ENCODE assay signal across 11 cellular contexts in the genomic region with DNA sequence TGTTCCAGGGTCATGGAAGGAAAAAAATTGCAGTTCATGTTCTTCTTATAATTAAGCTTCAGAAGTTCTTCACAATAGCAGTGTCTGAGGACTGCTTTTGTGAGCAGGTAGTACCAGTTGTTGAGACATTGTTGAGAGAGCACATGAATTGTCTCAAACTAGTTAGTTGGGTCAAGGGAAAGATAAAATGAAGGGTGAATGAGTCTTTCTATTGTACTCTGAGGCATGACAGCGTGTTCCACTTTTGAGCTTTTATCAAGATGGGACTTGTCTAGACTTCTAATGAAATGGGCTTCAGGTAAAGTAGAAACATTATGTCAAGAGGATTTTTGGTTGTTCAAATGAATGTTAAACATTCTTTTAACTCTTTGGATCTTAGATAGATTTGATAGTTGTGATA. TPM values are rescaled to one million over a fixed set of nuclear protein-coding genes. Genes with fewer than 3 reads are reported as not detected.
A peak's percentile ranks its signal among the peaks of the same experiment; 100 is the strongest.
DNase-seq lines count a peak whose midpoint lies in the region; ATAC-seq and TF ChIP-seq lines count a peak whose summit lies in the region.
"Had no signal": no experiment of that assay in that cellular context is flagged by ENCODE, and none has a peak within 500 bp of the region (broad histone marks: within the 10 kb centered on the region; RNA-seq: fewer than 3 reads in every experiment).

No MANE protein-coding gene starts in this region.

- no TSS peak for BruUV-seq in OCI-LY7 (replicated peaks; lab: Mats Ljungman, UMichigan)
- no TSS peak for BruUV-seq in PC-3 (replicated peaks; lab: Mats Ljungman, UMichigan)

- WGBS in esophagus squamous epithelium, 2 donors = 35 to 50% methylated on average over 1 of the region's 1 CpG
- 77% methylated on average over 1 of the region's 1 CpG for WGBS in smooth muscle cell (ENCODE audit: low lambda C conversion rate)

- H3K36me3 ChIP-seq in OCI-LY7 (ENCODE audit: insufficient read depth, low read length) = peaks cover 22% of the 10 kb centered on the region
- H3K36me3 ChIP-seq in esophagus squamous epithelium = peaks cover 0 to 8% (median 5%) of the 10 kb centered on the region in 3 donors
- no peaks in the 10 kb centered on the region for H3K36me3 ChIP-seq in smooth muscle cell (ENCODE audit: low read depth)
- H3K36me3 ChIP-seq in PC-3 (ENCODE audit: low read depth, low read length) = peaks cover 2% of the 10 kb centered on the region; the same call in 1 of the 2 replicates

- H3K27me3 ChIP-seq in esophagus squamous epithelium (no peaks in the 10 kb centered on the region), smooth muscle cell (ENCODE audit: low read depth) (no peaks in the 10 kb centered on the region), PC-3 (ENCODE audit: low read length) (no peaks in the 10 kb centered on the region)

- no peak for TF ChIP-seq POLR2A in esophagus squamous epithelium (IDR thresholded peaks at IDR 0.05)

- no peaks in the 10 kb centered on the region for H3K9me3 Mint-ChIP-seq in activated CD4-positive, alpha-beta T cell treated with anti-CD3 and anti-CD28 coated beads for 36 hours (ENCODE audit: low read depth)
- peaks cover 4% of the 10 kb centered on the region for H3K9me3 Mint-ChIP-seq in activated CD4-positive, alpha-beta T cell treated with anti-CD3 and anti-CD28 coated beads, Interleukin-2, amount 10 ng/mL, durations not matched to agents 7 days and 5 days
- peaks cover 13% of the 10 kb centered on the region for H3K9me3 Mint-ChIP-seq in nephron progenitor cell
- no peaks in the 10 kb centered on the region for H3K9me3 Mint-ChIP-seq in HFFc6

- POLR2A ChIA-PET in activated CD4-positive, alpha-beta T cell treated with anti-CD3 and anti-CD28 coated beads for 36 hours (lab: Charles Lee) = interaction anchor here (0.7 kb wide), 1 partner anchor 201 kb away, joined by 3 read pairs; no protein-coding TSS in a partner anchor
- POLR2A ChIA-PET in activated CD4-positive, alpha-beta T cell treated with anti-CD3 and anti-CD28 coated beads, Interleukin-2, amount 10 ng/mL, durations not matched to agents 7 days and 5 days (lab: Charles Lee) = no interaction called here
- POLR2A ChIA-PET in OCI-LY7 (lab: Charles Lee) = interaction anchor here (0.6 to 1.0 kb wide), 5 partner anchors 26 to 732 kb away, joined by 3 to 4 read pairs (median 3); a partner anchor contains a TSS
- POLR2A ChIA-PET in PC-3 (lab: Charles Lee; ENCODE audit: unreplicated experiment) = no interaction called here

- peaks cover 20% of the 10 kb centered on the region for H3K36me3 Mint-ChIP-seq in activated CD4-positive, alpha-beta T cell treated with anti-CD3 and anti-CD28 coated beads for 36 hours (ENCODE audit: low read depth)
- peaks cover 15% of the 10 kb centered on the region for H3K36me3 Mint-ChIP-seq in activated CD4-positive, alpha-beta T cell treated with anti-CD3 and anti-CD28 coated beads, Interleukin-2, amount 10 ng/mL, durations not matched to agents 7 days and 5 days (ENCODE audit: low read depth)
- H3K36me3 Mint-ChIP-seq in nephron progenitor cell (ENCODE audit: low read depth) (peaks cover 57% of the 10 kb centered on the region), HFFc6 (ENCODE audit: low read depth) (peaks cover 14% of the 10 kb centered on the region; the same call in 1 of the 2 replicates)

- H3K9me2 ChIP-seq in OCI-LY7 (ENCODE audit: insufficient read depth, low read length) (no peaks in the 10 kb centered on the region), PC-3 (replicated peaks; ENCODE audit: low read length) (no peaks in the 10 kb centered on the region)

- H3K4me3 ChIP-seq in OCI-LY7 (ENCODE audit: low read depth, low read length, poor library complexity, severe bottlenecking) (no peak overlapping the region), esophagus squamous epithelium (no peak overlapping the region), smooth muscle cell (no peak overlapping the region), PC-3 (ENCODE audit: low read length) (no peak overlapping the region)

- intact Hi-C loops in activated CD4-positive, alpha-beta T cell treated with anti-CD3 and anti-CD28 coated beads for 36 hours (cut with DNase I, micrococcal nuclease) = no loop called here
- intact Hi-C loops in OCI-LY7 (cut with micrococcal nuclease; ENCODE audit: unreplicated experiment) (no loop called here), esophagus squamous epithelium (cut with DNase I) (no loop called here), PC-3 (cut with micrococcal nuclease) (no loop called here)

- H3K4me3 Mint-ChIP-seq in activated CD4-positive, alpha-beta T cell treated with anti-CD3 and anti-CD28 coated beads for 36 hours = no peak overlapping the region
- no peak overlapping the region for H3K4me3 Mint-ChIP-seq in activated CD4-positive, alpha-beta T cell treated with anti-CD3 and anti-CD28 coated beads, Interleukin-2, amount 10 ng/mL, durations not matched to agents 7 days and 5 days
- H3K4me3 Mint-ChIP-seq in nephron progenitor cell (no peak overlapping the region), HFFc6 (no peak overlapping the region)

- H3K4me1 Mint-ChIP-seq in activated CD4-positive, alpha-beta T cell treated with anti-CD3 and anti-CD28 coated beads for 36 hours = peaks cover 42% of the 10 kb centered on the region
- peaks cover 21% of the 10 kb centered on the region for H3K4me1 Mint-ChIP-seq in activated CD4-positive, alpha-beta T cell treated with anti-CD3 and anti-CD28 coated beads, Interleukin-2, amount 10 ng/mL, durations not matched to agents 7 days and 5 days
- H3K4me1 Mint-ChIP-seq in nephron progenitor cell = peaks cover 18% of the 10 kb centered on the region
- peaks cover 30% of the 10 kb centered on the region for H3K4me1 Mint-ChIP-seq in HFFc6 (ENCODE audit: low read depth)

- H3K9me3 ChIP-seq in OCI-LY7 (ENCODE audit: low read length) = no peaks in the 10 kb centered on the region
- no peaks in the 10 kb centered on the region for H3K9me3 ChIP-seq in esophagus squamous epithelium
- H3K9me3 ChIP-seq in smooth muscle cell (replicated peaks; ENCODE audit: low read depth) = no peaks in the 10 kb centered on the region
- H3K9me3 ChIP-seq in PC-3 (ENCODE audit: low read length) = no peaks in the 10 kb centered on the region

- H3K27ac Mint-ChIP-seq in activated CD4-positive, alpha-beta T cell treated with anti-CD3 and anti-CD28 coated beads for 36 hours = peak overlapping the region; percentile 85
- no peak overlapping the region for H3K27ac Mint-ChIP-seq in activated CD4-positive, alpha-beta T cell treated with anti-CD3 and anti-CD28 coated beads, Interleukin-2, amount 10 ng/mL, durations not matched to agents 7 days and 5 days
- H3K27ac Mint-ChIP-seq in nephron progenitor cell (no peak overlapping the region), HFFc6 (no peak overlapping the region)

- H3K27ac ChIP-seq in OCI-LY7 (ENCODE audit: low read depth, low read length, poor library complexity, severe bottlenecking) = peak overlapping the region; percentile 39
- peak overlapping the region; percentile 49 to 80 (median 66) for H3K27ac ChIP-seq in esophagus squamous epithelium
- peak overlapping the region; percentile 32 for H3K27ac ChIP-seq in smooth muscle cell (ENCODE audit: low read depth)
- no peak overlapping the region for H3K27ac ChIP-seq in PC-3 (ENCODE audit: low read length)

- H3F3A ChIP-seq in smooth muscle cell (ENCODE audit: low read depth) (peaks cover 4% of the 10 kb centered on the region), PC-3 (ENCODE audit: low read length, unreplicated experiment) (no peaks in the 10 kb centered on the region)

- ATAC-seq in activated CD4-positive, alpha-beta T cell treated with anti-CD3 and anti-CD28 coated beads for 36 hours = no peak
- no peak for ATAC-seq in PC-3

- TF ChIP-seq CTCF in OCI-LY7 (conservative IDR thresholded peaks at IDR 0.05; ENCODE audit: low read length) (no peak), esophagus squamous epithelium (IDR thresholded peaks at IDR 0.05) (no peak), smooth muscle cell (IDR thresholded peaks at IDR 0.05; ENCODE audit: borderline replicate concordance, insufficient read depth, poor library complexity, severe bottlenecking) (no peak), nephron progenitor cell (IDR thresholded peaks at IDR 0.05) (no peak), HFFc6 (IDR thresholded peaks at IDR 0.05) (no peak), PC-3 (conservative IDR thresholded peaks at IDR 0.05; ENCODE audit: low read depth, low read length) (no peak)

- H2AFZ ChIP-seq in OCI-LY7 (ENCODE audit: low read length) (no peak overlapping the region), smooth muscle cell (ENCODE audit: low read depth) (no peak overlapping the region), PC-3 (ENCODE audit: low read length) (no peak overlapping the region)

- peaks cover 40% of the 10 kb centered on the region for H3K4me1 ChIP-seq in OCI-LY7 (ENCODE audit: insufficient read depth, low read length, poor library complexity, severe bottlenecking)
- H3K4me1 ChIP-seq in esophagus squamous epithelium = peaks cover 18 to 66% (median 45%) of the 10 kb centered on the region in 3 donors
- H3K4me1 ChIP-seq in smooth muscle cell (ENCODE audit: low read depth) = no peaks in the 10 kb centered on the region
- H3K4me1 ChIP-seq in PC-3 (ENCODE audit: insufficient read depth, low read length) = no peaks in the 10 kb centered on the region

- H3K9ac ChIP-seq in smooth muscle cell (ENCODE audit: low read depth) = no peak overlapping the region
- H3K9ac ChIP-seq in PC-3 (ENCODE audit: low read length) = no peak overlapping the region

- H4K20me1 ChIP-seq in OCI-LY7 (ENCODE audit: insufficient read depth, low read length) = no peaks in the 10 kb centered on the region
- H4K20me1 ChIP-seq in smooth muscle cell (ENCODE audit: low read depth) = peaks cover 79% of the 10 kb centered on the region
- H4K20me1 ChIP-seq in PC-3 (ENCODE audit: low read length) = peaks cover 35% of the 10 kb centered on the region

- no peak for DNase-seq in activated CD4-positive, alpha-beta T cell treated with anti-CD3 and anti-CD28 coated beads for 36 hours
- no peak for DNase-seq in activated CD4-positive, alpha-beta T cell treated with anti-CD3 and anti-CD28 coated beads, Interleukin-2, amount 10 ng/mL, durations not matched to agents 7 days and 5 days
- DNase-seq in OCI-LY7 (ENCODE audit: low spot score) = no peak
- DNase-seq in esophagus squamous epithelium (lab: John Stamatoyannopoulos, UW) = no peak
- DNase-seq in smooth muscle cell (lab: John Stamatoyannopoulos, UW; ENCODE audit: unreplicated experiment) = no peak
- DNase-seq in nephron progenitor cell = no peak
- no peak for DNase-seq in HFFc6
- DNase-seq in PC-3 = no peak
- DNase-seq: effector CD4-positive, alpha-beta T cell; foreskin fibroblast; NK-92 treated with Interleukin-12 subunit alpha and Interleukin-12 subunit beta, amount 100 ng/mL, for 24 hours had no signal

- H3K27me3 Mint-ChIP-seq in activated CD4-positive, alpha-beta T cell treated with anti-CD3 and anti-CD28 coated beads for 36 hours = no peaks in the 10 kb centered on the region
- no peaks in the 10 kb centered on the region for H3K27me3 Mint-ChIP-seq in activated CD4-positive, alpha-beta T cell treated with anti-CD3 and anti-CD28 coated beads, Interleukin-2, amount 10 ng/mL, durations not matched to agents 7 days and 5 days
- H3K27me3 Mint-ChIP-seq in nephron progenitor cell (ENCODE audit: low read depth, poor library complexity) (peaks cover 3% of the 10 kb centered on the region), HFFc6 (ENCODE audit: insufficient read depth) (no peaks in the 10 kb centered on the region)

- H3K79me2 ChIP-seq in OCI-LY7 (ENCODE audit: insufficient read depth, low read depth, low read length) (peaks cover 76% of the 10 kb centered on the region), smooth muscle cell (ENCODE audit: low read depth) (peaks cover 46% of the 10 kb centered on the region), PC-3 (ENCODE audit: low read length) (peaks cover 97% of the 10 kb centered on the region)

- H3K4me2 ChIP-seq in OCI-LY7 (ENCODE audit: low read length) (peak overlapping the region; percentile 40), smooth muscle cell (no peak overlapping the region), PC-3 (ENCODE audit: low read length) (no peak overlapping the region)

- CTCF ChIA-PET in activated CD4-positive, alpha-beta T cell treated with anti-CD3 and anti-CD28 coated beads for 36 hours (lab: Charles Lee) = interaction anchor here (1.2 kb wide), 1 partner anchor 9 kb away, joined by 4 read pairs; no protein-coding TSS in a partner anchor
- CTCF ChIA-PET in activated CD4-positive, alpha-beta T cell treated with anti-CD3 and anti-CD28 coated beads, Interleukin-2, amount 10 ng/mL, durations not matched to agents 7 days and 5 days (lab: Charles Lee) = interaction anchor here (0.6 kb wide), 1 partner anchor 41 kb away, joined by 3 read pairs; no protein-coding TSS in a partner anchor
- CTCF ChIA-PET in OCI-LY7 (lab: Charles Lee; ENCODE audit: unreplicated experiment) (no interaction called here), PC-3 (lab: Charles Lee) (interaction anchor here (0.5 kb wide), 1 partner anchor 191 kb away, joined by 3 read pairs; no protein-coding TSS in a partner anchor)

RNA-seq across cellular contexts. Expression of a gene that starts 26.0 kb away (rescaled TPM):
- 10 to 100 TPM; 20.0 to 20.9 TPM for total RNA-seq in activated CD4-positive, alpha-beta T cell treated with anti-CD3 and anti-CD28 coated beads for 36 hours
- total RNA-seq in activated CD4-positive, alpha-beta T cell treated with anti-CD3 and anti-CD28 coated beads, Interleukin-2, amount 10 ng/mL, durations not matched to agents 7 days and 5 days = 10 to 100 TPM; 23.1 to 26.9 TPM
- total RNA-seq in OCI-LY7 (2014; rRNA removed; shearing (Covaris generic)) = 20.8 and 20.9 TPM in 2 replicates
- total RNA-seq in OCI-LY7 (2022) (31.4 and 40.8 TPM in 2 replicates), esophagus squamous epithelium (10 to 100 TPM; 13.1 to 48.8 (median 22.4) TPM), smooth muscle cell (12.2 and 19.8 TPM in 2 replicates), PC-3 (2014; rRNA removed) (83.0 and 94.5 TPM in 2 replicates)
- 9.0 and 13.5 TPM in 2 replicates for polyA plus RNA-seq in smooth muscle cell
- total RNA-seq in HFFc6 (2021; fragmentation: NEBNext Ultra II Directional; extraction: Animal tissue kit (Norgen Biotek cat#: 25700)) = 10 to 100 TPM; 17.8 to 27.5 (median 23.6) TPM

Comparison
In these comparisons a context has a peak if more than half of its experiments do, and no peak if none do; other contexts are left out.
1. POLR2A ChIA-PET loops: an anchor here in activated CD4-positive, alpha-beta T cell treated with anti-CD3 and anti-CD28 coated beads for 36 hours (0.7 kb wide) and OCI-LY7 (0.6 to 1.0 kb wide); none called in activated CD4-positive, alpha-beta T cell treated with anti-CD3 and anti-CD28 coated beads, Interleukin-2, amount 10 ng/mL, durations not matched to agents 7 days and 5 days and PC-3.